Comparison of ENCODE assay signal across 23 cellular contexts in the genomic region with DNA sequence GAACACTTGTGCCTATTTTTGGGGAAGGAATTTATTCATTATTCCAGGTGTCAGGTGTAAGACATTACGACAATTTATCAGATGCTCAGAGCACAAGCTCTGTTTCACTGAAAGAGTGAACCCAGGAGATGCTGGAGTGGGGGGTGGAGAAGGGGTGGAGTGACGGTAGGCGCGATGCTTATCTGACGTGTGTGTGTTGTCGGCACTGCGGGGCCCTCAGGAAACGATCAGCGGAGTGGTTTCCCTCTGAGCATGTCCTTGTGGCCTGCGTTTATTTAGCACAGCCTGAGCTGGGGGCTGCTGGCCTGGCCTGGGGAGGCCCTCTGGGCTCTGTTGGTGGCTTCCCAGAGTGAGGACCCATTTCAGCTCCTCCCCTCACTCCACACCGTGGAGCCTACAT. TPM values are rescaled to one million over a fixed set of nuclear protein-coding genes. Genes with fewer than 3 reads are reported as not detected.
A peak's percentile ranks its signal among the peaks of the same experiment; 100 is the strongest.
DNase-seq lines count a peak whose midpoint lies in the region; ATAC-seq and TF ChIP-seq lines count a peak whose summit lies in the region.
"Had no signal": no experiment of that assay in that cellular context is flagged by ENCODE, and none has a peak within 500 bp of the region (broad histone marks: within the 10 kb centered on the region; RNA-seq: fewer than 3 reads in every experiment).

No MANE protein-coding gene starts in this region.

- no peaks in the 10 kb centered on the region for H3K9me3 ChIP-seq in right atrium auricular region
- H3K9me3 ChIP-seq: heart right ventricle, tibial artery had no signal

- peak; percentile 73 to 77 for ATAC-seq in activated T-cell treated with anti-CD3 and anti-CD28 coated beads, Interleukin-2, amount 50 U/mL, for 4 hours
- ATAC-seq: heart right ventricle, Right ventricle myocardium inferior had no signal

- no peak overlapping the region for H3K4me3 ChIP-seq in right atrium auricular region
- H3K4me3 ChIP-seq: heart right ventricle, skin epidermis, tibial artery had no signal

- H3K27ac ChIP-seq in right atrium auricular region = no peak overlapping the region
- H3K27ac ChIP-seq: heart right ventricle, skin epidermis, tibial artery had no signal

- TF ChIP-seq CTCF in right atrium auricular region (IDR thresholded peaks at IDR 0.05) = no peak

- no peaks in the 10 kb centered on the region for H3K36me3 Mint-ChIP-seq in activated T-cell treated with anti-CD3 and anti-CD28 coated beads, Interleukin-2, amount 50 U/mL, for 4 hours (ENCODE audit: insufficient read depth)

- H3K27me3 Mint-ChIP-seq in activated T-cell treated with anti-CD3 and anti-CD28 coated beads, Interleukin-2, amount 50 U/mL, for 4 hours (ENCODE audit: low read depth) = peaks cover 23% of the 10 kb centered on the region

- H3K27me3 ChIP-seq in right atrium auricular region = peaks cover 0 to 15% of the 10 kb centered on the region in 2 donors

- no peaks in the 10 kb centered on the region for H3K36me3 ChIP-seq in right atrium auricular region
- H3K36me3 ChIP-seq: heart right ventricle, tibial artery had no signal

- H3K4me1 ChIP-seq in right atrium auricular region = peaks cover 0 to 5% of the 10 kb centered on the region in 2 donors
- H3K4me1 ChIP-seq: heart right ventricle had no signal

- DNase-seq in activated CD8-positive, alpha-beta memory T cell treated with anti-CD3 and anti-CD28 coated beads, Interleukin-2, amount 50 U/mL, for 1 hour (ENCODE audit: extremely low read depth) = peak; percentile 13
- no peak for DNase-seq in activated CD8-positive, alpha-beta memory T cell treated with anti-CD3 and anti-CD28 coated beads for 24 hours
- peak; percentile 25 for DNase-seq in KG1 (lab: John Stamatoyannopoulos, UW)
- DNase-seq in activated T-cell treated with anti-CD3 and anti-CD28 coated beads, Interleukin-2, amount 50 U/mL, for 4 hours = no peak
- peak; percentile 15 for DNase-seq in stimulated activated CD8-positive, alpha-beta memory T cell treated with anti-CD3 and anti-CD28 coated beads, Interleukin-12 subunit alpha, Interleukin-12 subunit beta, amount 100 ng/mL, for 1 hour (ENCODE audit: low read depth)
- no peak for DNase-seq in cortex of kidney (lab: John Stamatoyannopoulos, UW)
- DNase-seq in NCI-H2196 treated with DMSO at 0.1 percent for 48 hours (lab: John Stamatoyannopoulos, UW; ENCODE audit: unreplicated experiment) = no peak
- DNase-seq in right atrium auricular region (ENCODE audit: low spot score) = no peak
- DNase-seq: anterior cingulate cortex, DMS79, endodermal cell, heart right ventricle, HFFc6, NCI-H526, tibial artery had no signal

- peaks cover 10% of the 10 kb centered on the region for H3K4me1 Mint-ChIP-seq in activated T-cell treated with anti-CD3 and anti-CD28 coated beads, Interleukin-2, amount 50 U/mL, for 4 hours (ENCODE audit: low read depth)
- H3K4me1 Mint-ChIP-seq: endodermal cell, nephron had no signal

- no peaks in the 10 kb centered on the region for H3K9me3 Mint-ChIP-seq in activated T-cell treated with anti-CD3 and anti-CD28 coated beads, Interleukin-2, amount 50 U/mL, for 4 hours
- H3K9me3 Mint-ChIP-seq: endodermal cell; T-helper 1 cell treated with Interleukin-12 subunit alpha and Interleukin-12 subunit beta and Interleukin-4 antibody, amounts not matched to agents 30 μg/mL and 1 μg/mL, for 36 hours had no signal

- H3K4me3 Mint-ChIP-seq in activated T-cell treated with anti-CD3 and anti-CD28 coated beads, Interleukin-2, amount 50 U/mL, for 4 hours = no peak overlapping the region
- H3K4me3 Mint-ChIP-seq: endodermal cell; HFFc6; nephron; T-helper 1 cell treated with Interleukin-12 subunit alpha and Interleukin-12 subunit beta and Interleukin-4 antibody, amounts not matched to agents 30 μg/mL and 1 μg/mL, for 36 hours had no signal

RNA-seq across cellular contexts. Expression of gene GNG13, which starts 18.8 kb away (rescaled TPM):
- total RNA-seq in activated T-cell treated with anti-CD3 and anti-CD28 coated beads, Interleukin-2, amount 50 U/mL, for 4 hours = not detected
- total RNA-seq in right atrium auricular region = not detected
- total RNA-seq: A673, endodermal cell, heart right ventricle, HFFc6, HT-29, lung microvascular endothelial cell, posterior vena cava, Right ventricle myocardium inferior had no signal

RNA-seq across cellular contexts. Expression of gene CHTF18, which starts 30.9 kb away (rescaled TPM):
- 100 to 1,000 TPM; 138 to 171 (median 161) TPM for total RNA-seq in activated T-cell treated with anti-CD3 and anti-CD28 coated beads, Interleukin-2, amount 50 U/mL, for 4 hours
- 1 to 10 TPM; 1.8 to 2.3 TPM for total RNA-seq in right atrium auricular region

RNA-seq across cellular contexts. Expression of gene RPUSD1, which starts 31.2 kb away (rescaled TPM):
- 10 to 100 TPM; 72.3 to 99.0 (median 75.1) TPM for total RNA-seq in activated T-cell treated with anti-CD3 and anti-CD28 coated beads, Interleukin-2, amount 50 U/mL, for 4 hours
- total RNA-seq in right atrium auricular region = 10 to 100 TPM; 11.4 to 13.2 TPM

RNA-seq across cellular contexts. Expression of gene MSLN, which starts 58.8 kb away (rescaled TPM):
- total RNA-seq in activated T-cell treated with anti-CD3 and anti-CD28 coated beads, Interleukin-2, amount 50 U/mL, for 4 hours = under 1 TPM in 1 of 3 donors, not detected in 2; 0.08 TPM
- total RNA-seq in right atrium auricular region = 10 to 100 TPM; 44.8 to 94.6 TPM
- total RNA-seq: A673 had no signal

Comparison
In these comparisons a context has a peak if more than half of its experiments do, and no peak if none do; other contexts are left out.
1. DNase-seq: peak in activated CD8-positive, alpha-beta memory T cell treated with anti-CD3 and anti-CD28 coated beads, Interleukin-2, amount 50 U/mL, for 1 hour (single experiment), KG1 (single experiment) and stimulated activated CD8-positive, alpha-beta memory T cell treated with anti-CD3 and anti-CD28 coated beads, Interleukin-12 subunit alpha, Interleukin-12 subunit beta, amount 100 ng/mL, for 1 hour (single experiment); none in activated CD8-positive, alpha-beta memory T cell treated with anti-CD3 and anti-CD28 coated beads for 24 hours (single experiment), activated T-cell treated with anti-CD3 and anti-CD28 coated beads, Interleukin-2, amount 50 U/mL, for 4 hours (single experiment), cortex of kidney (single experiment), NCI-H2196 treated with DMSO at 0.1 percent for 48 hours (single experiment) and right atrium auricular region (single experiment).
2. RNA of gene CHTF18, which starts 30.9 kb away (total RNA-seq): 138 to 171 TPM in activated T-cell treated with anti-CD3 and anti-CD28 coated beads, Interleukin-2, amount 50 U/mL, for 4 hours; 1.8 to 2.3 TPM in right atrium auricular region; every median in the first group is over 10 times any median in the second.
3. RNA of gene RPUSD1, which starts 31.2 kb away (total RNA-seq): 72.3 to 99.0 TPM in activated T-cell treated with anti-CD3 and anti-CD28 coated beads, Interleukin-2, amount 50 U/mL, for 4 hours; 11.4 to 13.2 TPM in right atrium auricular region; every median in the first group is over 4 times any median in the second.